In the genomic region with DNA sequence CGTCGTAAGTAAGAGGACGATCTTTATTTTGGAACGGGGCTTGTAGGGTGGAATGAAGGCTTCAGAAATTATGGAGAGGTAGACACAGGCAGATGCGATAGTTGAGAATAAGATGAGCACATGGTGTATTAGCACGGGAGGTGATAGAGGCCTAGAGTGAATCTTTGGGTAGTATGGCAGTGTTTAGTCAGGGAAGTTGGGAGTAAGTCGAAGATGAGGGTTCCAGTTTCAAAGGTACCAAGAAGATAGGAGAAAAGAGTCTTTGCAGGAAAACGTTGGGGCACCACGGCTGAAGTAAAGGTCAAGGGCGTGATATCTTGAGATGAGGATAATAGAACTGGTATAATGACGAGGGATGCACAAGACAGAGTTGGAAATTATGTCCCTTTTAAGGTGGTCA, we compare ENCODE assay signal across 8 cellular contexts. TPM values are rescaled to one million over a fixed set of nuclear protein-coding genes. Genes with fewer than 3 reads are reported as not detected.
DNase-seq lines count a peak whose midpoint lies in the region; ATAC-seq and TF ChIP-seq lines count a peak whose summit lies in the region.

No MANE protein-coding gene starts in this region.

- H3K4me3 ChIP-seq in heart right ventricle (peak overlapping the region; percentile 58 to 90 (median 78)), liver (ENCODE audit: low read depth in 1 of 3, low read length in 3 of 3) (peak overlapping the region; percentile 66 to 100 (median 79)), uterus (peak overlapping the region; percentile 81 to 87)

- H3K27ac Mint-ChIP-seq in activated naive CD8-positive, alpha-beta T cell treated with anti-CD3 and anti-CD28 coated beads, Interleukin-2, amount 10 ng/mL, durations not matched to agents 7 days and 5 days, result peak overlapping the region; percentile 99

- TF ChIP-seq POLR2A in uterus (IDR thresholded peaks at IDR 0.05), result no peak

- peaks cover 0 to 36% (median 0%) of the 10 kb centered on the region in 9 donors for H3K36me3 ChIP-seq in heart right ventricle
- peaks cover under 1 to 8% (median 8%) of the 10 kb centered on the region in 4 donors for H3K36me3 ChIP-seq in liver (ENCODE audit: control insufficient read depth in 4 of 4, insufficient read depth in 3 of 4, low read depth in 1 of 4, low read length in 3 of 4)
- no peaks in the 10 kb centered on the region for H3K36me3 ChIP-seq in uterus

- H3K9me3 ChIP-seq in heart right ventricle, result no peaks in the 10 kb centered on the region
- H3K9me3 ChIP-seq in liver (ENCODE audit: control insufficient read depth in 4 of 4, low read length in 3 of 4), result no peaks in the 10 kb centered on the region
- no peaks in the 10 kb centered on the region for H3K9me3 ChIP-seq in uterus

- peaks cover 21% of the 10 kb centered on the region for H3K36me3 Mint-ChIP-seq in activated naive CD8-positive, alpha-beta T cell treated with anti-CD3 and anti-CD28 coated beads, Interleukin-2, amount 10 ng/mL, durations not matched to agents 7 days and 5 days

- H3K4me1 ChIP-seq in heart right ventricle, result peaks cover 5 to 33% (median 22%) of the 10 kb centered on the region in 9 donors
- H3K4me1 ChIP-seq in liver (ENCODE audit: control insufficient read depth in 4 of 4, insufficient read depth in 4 of 4, low read length in 3 of 4), result peaks cover 4 to 26% (median 15%) of the 10 kb centered on the region in 4 donors
- H3K4me1 ChIP-seq in uterus, result peaks cover 4 to 5% of the 10 kb centered on the region in 2 donors

- H3K27me3 Mint-ChIP-seq in activated naive CD8-positive, alpha-beta T cell treated with anti-CD3 and anti-CD28 coated beads, Interleukin-2, amount 10 ng/mL, durations not matched to agents 7 days and 5 days, result peaks cover 2% of the 10 kb centered on the region

- peak overlapping the region; percentile 77 to 94 for H3K9ac ChIP-seq in liver (ENCODE audit: low read depth in 1 of 2, low read length in 2 of 2)

- 6% methylated on average over 11 of the region's 11 CpGs for WGBS in heart right ventricle, 2 donors
- 10% methylated on average over 11 of the region's 11 CpGs for WGBS in liver

- peaks cover 1% of the 10 kb centered on the region for H3K9me3 Mint-ChIP-seq in activated naive CD8-positive, alpha-beta T cell treated with anti-CD3 and anti-CD28 coated beads, Interleukin-2, amount 10 ng/mL, durations not matched to agents 7 days and 5 days

- no peak for TF ChIP-seq RAD21 in liver (IDR thresholded peaks at IDR 0.05)

- H3K27me3 ChIP-seq in heart right ventricle, result no peaks in the 10 kb centered on the region
- H3K27me3 ChIP-seq in liver (ENCODE audit: control insufficient read depth in 4 of 4, insufficient read depth in 4 of 4, low read length in 3 of 4), result no peaks in the 10 kb centered on the region
- H3K27me3 ChIP-seq in uterus, result no peaks in the 10 kb centered on the region

- ATAC-seq in heart right ventricle, result peak in 1 of 8 donors; percentile 41
- ATAC-seq in Right ventricle myocardium superior (ENCODE audit: poor library complexity), result no peak
- ATAC-seq in activated naive CD8-positive, alpha-beta T cell treated with anti-CD3 and anti-CD28 coated beads, Interleukin-2, amount 10 ng/mL, durations not matched to agents 7 days and 5 days (ENCODE audit: low read depth), result no peak

- peak overlapping the region; percentile 100 for H3K4me3 Mint-ChIP-seq in activated naive CD8-positive, alpha-beta T cell treated with anti-CD3 and anti-CD28 coated beads, Interleukin-2, amount 10 ng/mL, durations not matched to agents 7 days and 5 days

- H3K4me1 Mint-ChIP-seq in activated naive CD8-positive, alpha-beta T cell treated with anti-CD3 and anti-CD28 coated beads, Interleukin-2, amount 10 ng/mL, durations not matched to agents 7 days and 5 days, result peaks cover 22% of the 10 kb centered on the region

- H3K27ac ChIP-seq in heart right ventricle, result peak overlapping the region in 7 of 10 donors; percentile 11 to 90 (median 78)
- H3K27ac ChIP-seq in liver (ENCODE audit: low read depth in 1 of 2, low read length in 2 of 2), result no peak overlapping the region
- H3K27ac ChIP-seq in uterus, result peak overlapping the region; percentile 54 to 70

- DNase-seq in heart right ventricle, result no peak
- DNase-seq in Right ventricle myocardium superior, result no peak
- DNase-seq in activated naive CD8-positive, alpha-beta T cell treated with anti-CD3 and anti-CD28 coated beads, Interleukin-2, amount 10 ng/mL, durations not matched to agents 7 days and 5 days, result no peak
- no peak for DNase-seq in uterus
- no peak for DNase-seq in NCI-H524 (lab: John Stamatoyannopoulos, UW)
- DNase-seq in germinal center (ENCODE audit: low spot score), result no peak
- no peak for DNase-seq in NCI-H128 (lab: John Stamatoyannopoulos, UW; ENCODE audit: unreplicated experiment)

- POLR2A ChIA-PET in activated naive CD8-positive, alpha-beta T cell treated with anti-CD3 and anti-CD28 coated beads, Interleukin-2, amount 10 ng/mL, durations not matched to agents 7 days and 5 days (lab: Charles Lee), result interaction anchor here (1.2 to 1.4 kb wide), 4 partner anchors 11 to 28 kb away, joined by 3 to 6 read pairs (median 4); no protein-coding TSS in a partner anchor

- no peak for TF ChIP-seq CTCF in heart right ventricle (IDR thresholded peaks at IDR 0.05)
- TF ChIP-seq CTCF in liver (IDR thresholded peaks at IDR 0.05; ENCODE audit: low read depth, low read length, missing input control), result no peak
- no peak for TF ChIP-seq CTCF in uterus (IDR thresholded peaks at IDR 0.05)

- intact Hi-C loops in heart right ventricle (cut with DNase I), result no loop called here
- intact Hi-C loops in Right ventricle myocardium superior (cut with DNase I), result no loop called here
- intact Hi-C loops in uterus (cut with DNase I; ENCODE audit: low total_unique reads), result no loop called here

TF ChIP-seq in liver, 16 proteins besides CTCF, POLR2A, EP300 and RAD21:
- TF ChIP-seq FOXA2 (IDR thresholded peaks at IDR 0.05), result no peak
- TF ChIP-seq, protein P1, sequence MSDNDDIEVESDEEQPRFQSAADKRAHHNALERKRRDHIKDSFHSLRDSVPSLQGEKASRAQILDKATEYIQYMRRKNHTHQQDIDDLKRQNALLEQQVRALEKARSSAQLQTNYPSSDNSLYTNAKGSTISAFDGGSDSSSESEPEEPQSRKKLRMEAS (IDR thresholded peaks at IDR 0.05), result no peak
- no peak for TF ChIP-seq JUND (IDR thresholded peaks at IDR 0.05)
- TF ChIP-seq RXRA (IDR thresholded peaks at IDR 0.05), result no peak
- no peak for TF ChIP-seq SP1 (IDR thresholded peaks at IDR 0.05)
- TF ChIP-seq NR2F2 (IDR thresholded peaks at IDR 0.05), result no peak

RNA-seq across cellular contexts. Expression of gene PIK3C3, which starts 0.7 kb away (rescaled TPM):
- total RNA-seq in heart right ventricle, result 10 to 100 TPM; 20.8 to 41.4 (median 33.0) TPM
- polyA plus RNA-seq in heart right ventricle, result 10 to 100 TPM; 21.1 to 21.2 TPM
- total RNA-seq in Right ventricle myocardium superior, result 26.5 TPM
- total RNA-seq in activated naive CD8-positive, alpha-beta T cell treated with anti-CD3 and anti-CD28 coated beads, Interleukin-2, amount 10 ng/mL, durations not matched to agents 7 days and 5 days, result 10 to 100 TPM; 51.7 to 65.8 TPM
- total RNA-seq in liver, result 10 to 100 TPM; 18.1 to 25.8 TPM
- polyA plus RNA-seq in liver, result 10 to 100 TPM; 12.2 to 13.6 TPM
- 100 to 1,000 TPM in 1 of 4 donors, 10 to 100 TPM in 3; 57.6 to 114 (median 82.2) TPM for total RNA-seq in uterus

Comparison
In these comparisons a context has a peak if more than half of its experiments do, and no peak if none do; other contexts are left out.
1. H3K27ac ChIP-seq: peak in heart right ventricle (7 of 10) and uterus (2 of 2); none in liver (0 of 2).
2. Peak in every context shown above with its lines, with median percentiles within 50 percentile points of each other: H3K4me3 ChIP-seq.